ENCODE assay signal across 8 cellular contexts in the genomic region with DNA sequence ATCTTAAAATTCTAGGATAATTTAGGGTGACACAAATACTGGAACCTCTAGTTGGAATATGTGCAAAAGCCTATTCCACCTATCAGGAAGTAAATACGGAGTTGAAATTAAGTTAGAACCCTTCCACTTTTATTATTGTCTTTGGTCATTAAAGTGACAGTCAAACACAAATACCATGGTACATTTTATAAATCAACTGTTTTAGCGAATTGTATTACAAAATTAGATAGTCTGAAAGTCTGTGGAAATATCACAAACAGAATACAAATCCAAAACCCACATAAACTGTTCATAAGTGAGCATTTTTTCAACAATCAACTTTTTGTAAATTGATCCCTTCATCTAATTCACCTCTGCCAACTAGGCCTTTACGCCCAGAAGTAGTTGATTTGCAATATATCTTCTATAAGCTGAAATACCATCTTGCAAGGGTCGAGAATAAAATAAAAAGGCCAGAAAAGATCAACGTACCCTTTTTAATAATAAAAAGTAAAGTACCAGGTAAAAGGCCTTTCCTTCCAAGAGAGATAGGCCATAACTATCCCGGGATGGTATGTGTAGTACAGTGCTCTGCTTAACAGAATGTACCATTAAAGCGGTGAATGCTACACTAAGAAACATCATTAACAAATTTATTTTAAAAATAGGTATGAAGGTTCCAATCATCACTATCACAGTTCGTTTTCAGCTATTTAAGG. TPM values are rescaled to one million over a fixed set of nuclear protein-coding genes. Genes with fewer than 3 reads are reported as not detected.
DNase-seq lines count a peak whose midpoint lies in the region; FAIRE-seq and TF ChIP-seq lines count a peak whose summit lies in the region.

No MANE protein-coding gene starts in this region.

- H3K9me3 ChIP-seq in NT2/D1 (ENCODE audit: insufficient read depth, low read length) = no peaks in the 10 kb centered on the region
- no peaks in the 10 kb centered on the region for H3K9me3 ChIP-seq in endocrine pancreas (ENCODE audit: control insufficient read depth, low read length)
- H3K9me3 ChIP-seq in neural cell (ENCODE audit: low read length) = no peaks in the 10 kb centered on the region

- H3K36me3 ChIP-seq in NT2/D1 (ENCODE audit: insufficient read depth, insufficient read length, low read length) (peaks cover 15% of the 10 kb centered on the region), endocrine pancreas (ENCODE audit: control insufficient read depth, insufficient read depth, low read length) (no peaks in the 10 kb centered on the region), neural cell (ENCODE audit: insufficient read depth, low read length) (no peaks in the 10 kb centered on the region)

- no peak for TF ChIP-seq RAD21 in neural cell (conservative IDR thresholded peaks at IDR 0.05)

- H3K4me3 ChIP-seq in NT2/D1 (ENCODE audit: insufficient read length, low read depth) = peak overlapping the region; percentile 63
- H3K4me3 ChIP-seq in endocrine pancreas (ENCODE audit: control insufficient read depth, insufficient read depth, low read length) = peak overlapping the region; percentile 96
- H3K4me3 ChIP-seq in neural cell (ENCODE audit: low read length) = peak overlapping the region; percentile 78

- H3K4me2 ChIP-seq in neural cell (ENCODE audit: low read length) = peak overlapping the region; percentile 71

- H4K20me1 ChIP-seq in neural cell (ENCODE audit: insufficient read depth) = no peaks in the 10 kb centered on the region

- H3K9ac ChIP-seq in NT2/D1 (ENCODE audit: insufficient read length, low read depth) (peak overlapping the region; percentile 85), endocrine pancreas (ENCODE audit: control insufficient read depth, insufficient read depth, low read length) (peak overlapping the region; percentile 88), neural cell (ENCODE audit: low read length) (peak overlapping the region; percentile 98)

- TF ChIP-seq CTCF in neural cell (IDR thresholded peaks at IDR 0.05; ENCODE audit: poor library complexity, severe bottlenecking) = no peak

- TF ChIP-seq EP300 in neural cell (conservative IDR thresholded peaks at IDR 0.05; ENCODE audit: poor library complexity, severe bottlenecking) = no peak

- no peak for FAIRE-seq in GM19239 (lab: Jason Lieb, UNC)

- DNase-seq in GM03348 (ENCODE audit: low spot score) (peak; percentile 15), NT2/D1 (ENCODE audit: low read depth, low spot score) (no peak), GM19239 (ENCODE audit: insufficient read length, low spot score) (no peak), islet precursor cell (no peak), Ammon's horn (ENCODE audit: low spot score) (no peak), nucleus accumbens (lab: John Stamatoyannopoulos, UW) (no peak)

- peaks cover 59% of the 10 kb centered on the region for H3K79me2 ChIP-seq in neural cell (replicated peaks; ENCODE audit: insufficient read depth, low read length)

- peak overlapping the region; percentile 77 for H3K27ac ChIP-seq in neural cell (ENCODE audit: low read length)

- no peaks in the 10 kb centered on the region for H3K9me2 ChIP-seq in neural cell (ENCODE audit: insufficient read depth, low read length)

- H3K4me1 ChIP-seq in NT2/D1 (ENCODE audit: insufficient read depth, insufficient read length) (peaks cover 5% of the 10 kb centered on the region), endocrine pancreas (ENCODE audit: control insufficient read depth, insufficient read depth, low read length) (peaks cover 5% of the 10 kb centered on the region)

- no peaks in the 10 kb centered on the region for H3K27me3 ChIP-seq in NT2/D1 (ENCODE audit: insufficient read depth, insufficient read length)
- H3K27me3 ChIP-seq in endocrine pancreas (ENCODE audit: control insufficient read depth, insufficient read depth, low read length) = no peaks in the 10 kb centered on the region
- H3K27me3 ChIP-seq in neural cell (ENCODE audit: insufficient read depth, low read depth, low read length) = no peaks in the 10 kb centered on the region

- H3F3A ChIP-seq in neural cell (ENCODE audit: insufficient read depth, low read length, poor library complexity, severe bottlenecking) = peaks cover 7% of the 10 kb centered on the region

- no peak overlapping the region for H2AFZ ChIP-seq in neural cell (ENCODE audit: low read depth, low read length)

TF ChIP-seq in neural cell, 6 proteins besides CTCF, POLR2A, EP300 and RAD21:
- TF ChIP-seq, protein P1, sequence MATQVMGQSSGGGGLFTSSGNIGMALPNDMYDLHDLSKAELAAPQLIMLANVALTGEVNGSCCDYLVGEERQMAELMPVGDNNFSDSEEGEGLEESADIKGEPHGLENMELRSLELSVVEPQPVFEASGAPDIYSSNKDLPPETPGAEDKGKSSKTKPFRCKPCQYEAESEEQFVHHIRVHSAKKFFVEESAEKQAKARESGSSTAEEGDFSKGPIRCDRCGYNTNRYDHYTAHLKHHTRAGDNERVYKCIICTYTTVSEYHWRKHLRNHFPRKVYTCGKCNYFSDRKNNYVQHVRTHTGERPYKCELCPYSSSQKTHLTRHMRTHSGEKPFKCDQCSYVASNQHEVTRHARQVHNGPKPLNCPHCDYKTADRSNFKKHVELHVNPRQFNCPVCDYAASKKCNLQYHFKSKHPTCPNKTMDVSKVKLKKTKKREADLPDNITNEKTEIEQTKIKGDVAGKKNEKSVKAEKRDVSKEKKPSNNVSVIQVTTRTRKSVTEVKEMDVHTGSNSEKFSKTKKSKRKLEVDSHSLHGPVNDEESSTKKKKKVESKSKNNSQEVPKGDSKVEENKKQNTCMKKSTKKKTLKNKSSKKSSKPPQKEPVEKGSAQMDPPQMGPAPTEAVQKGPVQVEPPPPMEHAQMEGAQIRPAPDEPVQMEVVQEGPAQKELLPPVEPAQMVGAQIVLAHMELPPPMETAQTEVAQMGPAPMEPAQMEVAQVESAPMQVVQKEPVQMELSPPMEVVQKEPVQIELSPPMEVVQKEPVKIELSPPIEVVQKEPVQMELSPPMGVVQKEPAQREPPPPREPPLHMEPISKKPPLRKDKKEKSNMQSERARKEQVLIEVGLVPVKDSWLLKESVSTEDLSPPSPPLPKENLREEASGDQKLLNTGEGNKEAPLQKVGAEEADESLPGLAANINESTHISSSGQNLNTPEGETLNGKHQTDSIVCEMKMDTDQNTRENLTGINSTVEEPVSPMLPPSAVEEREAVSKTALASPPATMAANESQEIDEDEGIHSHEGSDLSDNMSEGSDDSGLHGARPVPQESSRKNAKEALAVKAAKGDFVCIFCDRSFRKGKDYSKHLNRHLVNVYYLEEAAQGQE (IDR thresholded peaks at IDR 0.05; ENCODE audit: borderline replicate concordance) = no peak
- TF ChIP-seq TAF1 (IDR thresholded peaks at IDR 0.05; ENCODE audit: low read depth) = peak; percentile 18

RNA-seq across cellular contexts. Expression of a gene that starts 1.3 kb away (rescaled TPM):
- 80.9 and 87.9 TPM in 2 replicates for polyA plus RNA-seq in neural cell
- 223 and 276 TPM in 2 replicates for polyA minus RNA-seq in neural cell
